Comparison of ENCODE assay signal across 21 cellular contexts in genomic region chr1:233704882-233705723, GRCh38.
DNase-seq lines count a peak whose midpoint lies in the region; FAIRE-seq and TF ChIP-seq lines count a peak whose summit lies in the region.
"Had no signal": no experiment of that assay in that cellular context is flagged by ENCODE, and none has a peak within 500 bp of the region (broad histone marks: within the 10 kb centered on the region; RNA-seq: fewer than 3 reads in every experiment).

No MANE protein-coding gene starts in this region.

- POLR2A ChIA-PET in HEK293 (lab: Yijun Ruan, JAX) (no interaction called here), SK-N-SH (lab: Yijun Ruan, JAX) (no interaction called here)

- H3K27ac ChIP-seq in HEK293 (ENCODE audit: extremely low read depth, low read depth, low read length), result no peak overlapping the region
- peak overlapping the region in 1 of 2 experiments; percentile 79; a peak in 2 of 4 replicates for H3K27ac ChIP-seq in SK-N-SH (ENCODE audit: low read depth in 2 of 2, low read length in 1 of 2)
- peak overlapping the region; percentile 7 for H3K27ac ChIP-seq in hepatocyte
- H3K27ac ChIP-seq in smooth muscle cell (ENCODE audit: low read depth), result no peak overlapping the region
- no peak overlapping the region for H3K27ac ChIP-seq in adrenal gland
- H3K27ac ChIP-seq: cardiac muscle cell, GM23248, ovary, transverse colon had no signal

- TF ChIP-seq EP300 in SK-N-SH (IDR thresholded peaks at IDR 0.05; ENCODE audit: borderline replicate concordance in 1 of 2, low read depth in 1 of 2, low read length in 1 of 2), result peak in 1 of 2 experiments; percentile 71; a peak in 2 of 4 replicates

- TF ChIP-seq CTCF in HEK293 (tag by site-specific recombination; IDR thresholded peaks at IDR 0.05) (no peak), SK-N-SH (IDR thresholded peaks at IDR 0.05) (no peak), hepatocyte (IDR thresholded peaks at IDR 0.05; ENCODE audit: poor library complexity) (no peak), smooth muscle cell (IDR thresholded peaks at IDR 0.05; ENCODE audit: borderline replicate concordance, insufficient read depth, poor library complexity, severe bottlenecking) (no peak), adrenal gland (IDR thresholded peaks at IDR 0.05) (no peak)

- no peak overlapping the region for H3K4me2 ChIP-seq in SK-N-SH
- H3K4me2 ChIP-seq in hepatocyte, result no peak overlapping the region
- H3K4me2 ChIP-seq in smooth muscle cell, result peak overlapping the region; percentile 29

- H3K36me3 ChIP-seq in HEK293 (ENCODE audit: control insufficient read depth in 2 of 2, insufficient read depth in 1 of 2, low read length in 2 of 2), result no peaks in the 10 kb centered on the region
- H3K36me3 ChIP-seq in SK-N-SH (replicated peaks in 1 of 2; ENCODE audit: control insufficient read depth in 1 of 2, insufficient read depth in 2 of 2, low read length in 1 of 2), result no peaks in the 10 kb centered on the region
- H3K36me3 ChIP-seq in hepatocyte (replicated peaks; ENCODE audit: insufficient read depth, low read depth), result no peaks in the 10 kb centered on the region
- H3K36me3 ChIP-seq in smooth muscle cell (ENCODE audit: low read depth), result no peaks in the 10 kb centered on the region
- no peaks in the 10 kb centered on the region for H3K36me3 ChIP-seq in adrenal gland (replicated peaks in 1 of 2)
- H3K36me3 ChIP-seq: cardiac muscle cell, ovary, transverse colon had no signal

- no peak for FAIRE-seq in H54 (lab: Jason Lieb, UNC)
- FAIRE-seq: D721Med, GM12891 had no signal

- WGBS in SK-N-SH (ENCODE audit: low lambda C conversion rate), result 89% methylated on average over 3 of the region's 3 CpGs
- WGBS in hepatocyte (ENCODE audit: low lambda C conversion rate, missing lambda C conversion rate), result 76% methylated on average over 3 of the region's 3 CpGs
- 89% methylated on average over 3 of the region's 3 CpGs for WGBS in smooth muscle cell (ENCODE audit: low lambda C conversion rate)
- WGBS in adrenal gland, 4 donors, result 74 to 82% (median 81%) methylated on average over 3 of the region's 3 CpGs

- H3F3A ChIP-seq in SK-N-SH (replicated peaks; ENCODE audit: insufficient read depth) (peaks cover 29% of the 10 kb centered on the region), smooth muscle cell (ENCODE audit: low read depth) (peaks cover 18% of the 10 kb centered on the region)

- TF ChIP-seq POLR2A in adrenal gland (IDR thresholded peaks at IDR 0.05) (no peak), H54 (IDR thresholded peaks at IDR 0.05; ENCODE audit: low read depth, low read length) (no peak)

- no peak overlapping the region for H3K9ac ChIP-seq in SK-N-SH
- no peak overlapping the region for H3K9ac ChIP-seq in smooth muscle cell (ENCODE audit: low read depth)
- H3K9ac ChIP-seq: GM23248 had no signal

- no peak for TF ChIP-seq RAD21 in SK-N-SH (IDR thresholded peaks at IDR 0.05; ENCODE audit: low read length)

- intact Hi-C loops in adrenal gland (cut with DNase I), result no loop called here

- H3K79me2 ChIP-seq in SK-N-SH (ENCODE audit: insufficient read depth) (no peaks in the 10 kb centered on the region), hepatocyte (no peaks in the 10 kb centered on the region), smooth muscle cell (ENCODE audit: low read depth) (no peaks in the 10 kb centered on the region)

- peaks cover 26% of the 10 kb centered on the region for H3K4me1 ChIP-seq in HEK293 (ENCODE audit: control insufficient read depth, insufficient read depth, low read length)
- H3K4me1 ChIP-seq in SK-N-SH (ENCODE audit: control insufficient read depth in 1 of 2, insufficient read depth in 2 of 2, low read depth in 1 of 2, low read length in 1 of 2), result peaks cover 21 to 36% of the 10 kb centered on the region in 2 experiments; a peak in 3 of 4 replicates
- peaks cover 37% of the 10 kb centered on the region for H3K4me1 ChIP-seq in hepatocyte (ENCODE audit: insufficient read depth)
- peaks cover 8% of the 10 kb centered on the region for H3K4me1 ChIP-seq in smooth muscle cell (ENCODE audit: low read depth)
- peaks cover 0 to 11% of the 10 kb centered on the region in 2 donors for H3K4me1 ChIP-seq in adrenal gland (replicated peaks in 1 of 2)

- H3K9me3 ChIP-seq in HEK293 (ENCODE audit: control insufficient read depth, insufficient read depth, low read depth, low read length) (no peaks in the 10 kb centered on the region), SK-N-SH (no peaks in the 10 kb centered on the region), hepatocyte (ENCODE audit: low read depth) (no peaks in the 10 kb centered on the region), smooth muscle cell (replicated peaks; ENCODE audit: low read depth) (no peaks in the 10 kb centered on the region), adrenal gland (replicated peaks in 1 of 3) (no peaks in the 10 kb centered on the region)
- H3K9me3 ChIP-seq: ovary, transverse colon had no signal

- H3K9me2 ChIP-seq in SK-N-SH, result no peaks in the 10 kb centered on the region
- H3K9me2 ChIP-seq in hepatocyte (replicated peaks; ENCODE audit: insufficient read depth), result no peaks in the 10 kb centered on the region

- no peaks in the 10 kb centered on the region for H3K27me3 ChIP-seq in SK-N-SH (ENCODE audit: insufficient read depth)
- H3K27me3 ChIP-seq in hepatocyte, result no peaks in the 10 kb centered on the region
- no peaks in the 10 kb centered on the region for H3K27me3 ChIP-seq in smooth muscle cell (ENCODE audit: low read depth)
- no peaks in the 10 kb centered on the region for H3K27me3 ChIP-seq in adrenal gland
- H3K27me3 ChIP-seq: cardiac muscle cell, ovary, transverse colon had no signal

- H3K4me3 ChIP-seq in HEK293 (ENCODE audit: low read depth, low read length) (no peak overlapping the region), SK-N-SH (ENCODE audit: low read depth in 2 of 2, low read length in 1 of 2) (no peak overlapping the region), hepatocyte (no peak overlapping the region), smooth muscle cell (no peak overlapping the region), adrenal gland (no peak overlapping the region)
- H3K4me3 ChIP-seq: cardiac muscle cell, GM23248, ovary, transverse colon had no signal

- peak; percentile 39 for DNase-seq in SK-N-SH
- no peak for DNase-seq in hepatocyte (ENCODE audit: low spot score)
- DNase-seq in smooth muscle cell (lab: John Stamatoyannopoulos, UW; ENCODE audit: unreplicated experiment), result no peak
- DNase-seq in ureter (ENCODE audit: low spot score), result no peak
- no peak for DNase-seq in adrenal gland
- DNase-seq in H54 (ENCODE audit: insufficient read length, low spot score), result no peak
- DNase-seq: activated CD4-positive, alpha-beta memory T cell treated with anti-CD3 and anti-CD28 coated beads, Interleukin-2, amount 10 ng/mL, durations not matched to agents 7 days and 5 days; activated CD4-positive, CD25-positive, alpha-beta regulatory T cell treated with anti-CD3 and anti-CD28 coated beads, Interleukin-2, amount 50 U/mL, for 72 hours; aorta; islet precursor cell; midbrain; nephron progenitor cell; ovary; retina; stimulated activated CD4-positive, alpha-beta T cell treated with anti-CD3 and anti-CD28 coated beads, Interleukin-2, amount 100 ng/mL, for 24 hours; transverse colon had no signal

- CTCF ChIA-PET in HEK293 (lab: Yijun Ruan, JAX), result interaction anchor here (0.6 to 0.7 kb wide), 4 partner anchors 72 to 951 kb away, joined by 3 to 5 read pairs (median 4); no protein-coding TSS in a partner anchor
- CTCF ChIA-PET in SK-N-SH (lab: Yijun Ruan, JAX), result interaction anchor here (0.7 to 1.6 kb wide), 5 partner anchors 10 to 264 kb away, joined by 3 to 6 read pairs (median 3); no protein-coding TSS in a partner anchor

- H4K20me1 ChIP-seq in SK-N-SH (ENCODE audit: insufficient read depth) (no peaks in the 10 kb centered on the region), hepatocyte (ENCODE audit: insufficient read depth, poor library complexity, severe bottlenecking) (no peaks in the 10 kb centered on the region), smooth muscle cell (ENCODE audit: low read depth) (no peaks in the 10 kb centered on the region)

- H2AFZ ChIP-seq in SK-N-SH (ENCODE audit: low read depth), result no peak overlapping the region
- H2AFZ ChIP-seq in hepatocyte, result no peak overlapping the region
- H2AFZ ChIP-seq in smooth muscle cell (ENCODE audit: low read depth), result no peak overlapping the region
- H2AFZ ChIP-seq: GM23248 had no signal

TF ChIP-seq in HEK293, 187 proteins besides CTCF, POLR2A, EP300 and RAD21 (continues in another document):
- TF ChIP-seq ZBTB17 (tag by site-specific recombination; IDR thresholded peaks at IDR 0.05), result no peak
- TF ChIP-seq, protein P1, sequence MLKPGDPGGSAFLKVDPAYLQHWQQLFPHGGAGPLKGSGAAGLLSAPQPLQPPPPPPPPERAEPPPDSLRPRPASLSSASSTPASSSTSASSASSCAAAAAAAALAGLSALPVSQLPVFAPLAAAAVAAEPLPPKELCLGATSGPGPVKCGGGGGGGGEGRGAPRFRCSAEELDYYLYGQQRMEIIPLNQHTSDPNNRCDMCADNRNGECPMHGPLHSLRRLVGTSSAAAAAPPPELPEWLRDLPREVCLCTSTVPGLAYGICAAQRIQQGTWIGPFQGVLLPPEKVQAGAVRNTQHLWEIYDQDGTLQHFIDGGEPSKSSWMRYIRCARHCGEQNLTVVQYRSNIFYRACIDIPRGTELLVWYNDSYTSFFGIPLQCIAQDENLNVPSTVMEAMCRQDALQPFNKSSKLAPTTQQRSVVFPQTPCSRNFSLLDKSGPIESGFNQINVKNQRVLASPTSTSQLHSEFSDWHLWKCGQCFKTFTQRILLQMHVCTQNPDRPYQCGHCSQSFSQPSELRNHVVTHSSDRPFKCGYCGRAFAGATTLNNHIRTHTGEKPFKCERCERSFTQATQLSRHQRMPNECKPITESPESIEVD (tag by site-specific recombination; IDR thresholded peaks at IDR 0.05), result peak; percentile 33; the same call in 1 of the 2 replicates

TF ChIP-seq in SK-N-SH, 30 proteins besides CTCF, POLR2A, EP300 and RAD21:
- no peak for TF ChIP-seq FOSL2 (IDR thresholded peaks at IDR 0.05; ENCODE audit: borderline replicate concordance, low read depth)
- peak; percentile 51 for TF ChIP-seq CHD2 (IDR thresholded peaks at IDR 0.05; ENCODE audit: low read length, partially characterized antibody)
- TF ChIP-seq GABPA (IDR thresholded peaks at IDR 0.05; ENCODE audit: low read depth), result no peak
- TF ChIP-seq GATA2 (CRISPR knock-in tag; IDR thresholded peaks at IDR 0.05), result peak; percentile 41; the same call in 1 of the 2 replicates
- TF ChIP-seq MXI1 (IDR thresholded peaks at IDR 0.05; ENCODE audit: low read depth, low read length), result 0 out of 2 replicates have a peak, but pooled peaks have one; percentile 69
- TF ChIP-seq JUND (IDR thresholded peaks at IDR 0.05), result no peak
- TF ChIP-seq TEAD4 (IDR thresholded peaks at IDR 0.05; ENCODE audit: borderline replicate concordance, insufficient read depth), result no peak
- TF ChIP-seq RXRA (IDR thresholded peaks at IDR 0.05; ENCODE audit: borderline replicate concordance, low read depth), result no peak
- peak; percentile 53; the same call in 1 of the 2 replicates for TF ChIP-seq RCOR1 (IDR thresholded peaks at IDR 0.05; ENCODE audit: low read length)
- no peak for TF ChIP-seq TAF1 (IDR thresholded peaks at IDR 0.05; ENCODE audit: borderline replicate concordance, low read depth, low read length)
TF ChIP-seq in SK-N-SH: peak in this region for 4.
